ENCODE assay signal across 31 cellular contexts in genomic region chr18:7726522-7726921, GRCh38.
"Had no signal": no experiment of that assay in that cellular context is flagged by ENCODE, and none has a peak within 500 bp of the region (broad histone marks: within the 10 kb centered on the region; RNA-seq: fewer than 3 reads in every experiment).

No MANE protein-coding gene starts in this region.

- H3K27me3 ChIP-seq: ascending aorta, cardiac muscle cell had no signal

- H3K4me3 ChIP-seq: ascending aorta, cardiac muscle cell had no signal

- H3K27ac ChIP-seq: ascending aorta, cardiac muscle cell, WERI-Rb-1 had no signal

- ATAC-seq: activated CD4-positive, alpha-beta T cell treated with anti-CD3 and anti-CD28 coated beads for 36 hours; activated CD4-positive, CD25-positive, alpha-beta regulatory T cell treated with anti-CD3 and anti-CD28 coated beads, Interleukin-2, amount 50 U/mL, for 24 hours; activated CD8-positive, alpha-beta memory T cell treated with anti-CD3 and anti-CD28 coated beads, Interleukin-2, amount 10 ng/mL, durations not matched to agents 7 days and 5 days; activated CD8-positive, alpha-beta T cell treated with anti-CD3 and anti-CD28 coated beads, Interleukin-2, amount 10 ng/mL, durations not matched to agents 7 days and 5 days; activated naive CD8-positive, alpha-beta T cell treated with anti-CD3 and anti-CD28 coated beads, Interleukin-2, amount 50 U/mL, for 24 hours had no signal

- H3K36me3 ChIP-seq: ascending aorta, cardiac muscle cell, WERI-Rb-1 had no signal

- H3K9me3 ChIP-seq: ascending aorta had no signal

- FAIRE-seq: bronchial epithelial cell had no signal

- DNase-seq: activated CD4-positive, alpha-beta memory T cell treated with anti-CD3 and anti-CD28 coated beads, Interleukin-2, amount 10 ng/mL, durations not matched to agents 7 days and 5 days; activated CD4-positive, alpha-beta T cell treated with anti-CD3 and anti-CD28 coated beads for 1 hour; activated CD4-positive, alpha-beta T cell treated with anti-CD3 and anti-CD28 coated beads for 36 hours; activated CD4-positive, alpha-beta T cell treated with anti-CD3 and anti-CD28 coated beads for 48 hours; activated CD4-positive, alpha-beta T cell treated with anti-CD3 and anti-CD28 coated beads, Interleukin-2, amount 10 ng/mL, durations not matched to agents 7 days and 5 days; activated CD4-positive, alpha-beta T cell treated with anti-CD3 and anti-CD28 coated beads, Interleukin-2, amount 50 U/mL, for 48 hours; activated CD4-positive, CD25-positive, alpha-beta regulatory T cell; activated CD8-positive, alpha-beta memory T cell treated with anti-CD3 and anti-CD28 coated beads for 24 hours; activated CD8-positive, alpha-beta memory T cell treated with anti-CD3 and anti-CD28 coated beads, Interleukin-2, amount 10 ng/mL, durations not matched to agents 7 days and 5 days; activated CD8-positive, alpha-beta memory T cell treated with anti-CD3 and anti-CD28 coated beads, Interleukin-2, amount 50 U/mL, for 48 hours; activated CD8-positive, alpha-beta T cell treated with anti-CD3 and anti-CD28 coated beads, Interleukin-2, amount 10 ng/mL, durations not matched to agents 7 days and 5 days; activated effector memory CD4-positive, alpha-beta T cell treated with Interleukin-2 at 50 U/mL for 16 hours; activated gamma-delta T cell; activated naive CD4-positive, alpha-beta T cell treated with anti-CD3 and anti-CD28 coated beads, Interleukin-2, amount 10 ng/mL, durations not matched to agents 7 days and 5 days; activated naive CD4-positive, alpha-beta T cell treated with Interleukin-2 at 50 U/mL for 16 hours; activated naive CD8-positive, alpha-beta T cell treated with anti-CD3 and anti-CD28 coated beads, Interleukin-2, amount 10 ng/mL, durations not matched to agents 7 days and 5 days; activated naive CD8-positive, alpha-beta T cell treated with anti-CD3 and anti-CD28 coated beads, Interleukin-2, amount 50 U/mL, for 24 hours; activated T-cell treated with anti-CD3 and anti-CD28 coated beads, Interleukin-2, amount 50 U/mL, for 24 hours; activated T-cell treated with anti-CD3 and anti-CD28 coated beads, Interleukin-2, amount 50 U/mL, for 48 hours; amygdala; anterior cingulate cortex; caudate nucleus; cerebellar nuclear complex; T-helper 1 cell; T-helper 2 cell; T-helper 9 cell; WERI-Rb-1 had no signal
